In genomic region chr19:18279516-18280246, GRCh38 we compare ENCODE assay signal across 8 cellular contexts. TPM values are rescaled to one million over a fixed set of nuclear protein-coding genes. Genes with fewer than 3 reads are reported as not detected.
DNase-seq lines count a peak whose midpoint lies in the region; ATAC-seq, FAIRE-seq and TF ChIP-seq lines count a peak whose summit lies in the region.

No MANE protein-coding gene starts in this region.

- peaks cover 29% of the 10 kb centered on the region for H3K36me3 Mint-ChIP-seq in CD8-positive, alpha-beta T cell
- H3K36me3 Mint-ChIP-seq in astrocyte (ENCODE audit: low read depth, unreplicated experiment), result peaks cover 9% of the 10 kb centered on the region

- H3K9ac ChIP-seq in astrocyte (ENCODE audit: low read length), result peak overlapping the region; percentile 99

- peak overlapping the region; percentile 97 for H3K4me3 Mint-ChIP-seq in CD8-positive, alpha-beta T cell
- H3K4me3 Mint-ChIP-seq in astrocyte (ENCODE audit: unreplicated experiment), result peak overlapping the region; percentile 94

- TF ChIP-seq CTCF in CD8-positive, alpha-beta T cell (IDR thresholded peaks at IDR 0.05), result peak; percentile 86
- TF ChIP-seq CTCF in astrocyte (IDR thresholded peaks at IDR 0.05; ENCODE audit: insufficient read depth, low read depth, low read length) (peak; percentile 68), vagina (IDR thresholded peaks at IDR 0.05) (peak; percentile 79 to 97 (median 86))

- intact Hi-C loops in CD8-positive, alpha-beta T cell (cut with DNase I, micrococcal nuclease), result loop anchor here (1.0 to 5.0 kb wide), 6 partner anchors 44 to 308 kb away; partner anchors contain the start of genes LSM4 (in 2 of the 2), RAB3A (in 1 of the 2) and REX1BD (in 1 of the 2)
- intact Hi-C loops in vagina (cut with DNase I), result loop anchor here (1.0 to 2.0 kb wide), 3 partner anchors 25 to 137 kb away; partner anchors contain the start of gene LSM4

- H3K27ac Mint-ChIP-seq in CD8-positive, alpha-beta T cell, result peak overlapping the region; percentile 98
- peak overlapping the region; percentile 99 for H3K27ac Mint-ChIP-seq in astrocyte (ENCODE audit: unreplicated experiment)

- peaks cover 46% of the 10 kb centered on the region for H3K4me1 Mint-ChIP-seq in CD8-positive, alpha-beta T cell (ENCODE audit: low read depth)
- peaks cover 16% of the 10 kb centered on the region for H3K4me1 Mint-ChIP-seq in astrocyte (ENCODE audit: low read depth, unreplicated experiment)

- H3K4me1 ChIP-seq in CD8-positive, alpha-beta T cell (ENCODE audit: insufficient read depth, low read length), result peaks cover 35% of the 10 kb centered on the region
- peaks cover 39% of the 10 kb centered on the region for H3K4me1 ChIP-seq in astrocyte (ENCODE audit: insufficient read depth, low read length)
- H3K4me1 ChIP-seq in vagina, result peaks cover 48% of the 10 kb centered on the region

- H3K9me3 ChIP-seq in CD8-positive, alpha-beta T cell (ENCODE audit: low read length), result no peaks in the 10 kb centered on the region
- H3K9me3 ChIP-seq in astrocyte (ENCODE audit: insufficient read depth, low read depth, low read length) (no peaks in the 10 kb centered on the region), vagina (no peaks in the 10 kb centered on the region)

- H4K20me1 ChIP-seq in astrocyte (ENCODE audit: insufficient read depth, low read length), result peaks cover 53% of the 10 kb centered on the region

- DNase-seq in CD8-positive, alpha-beta T cell, result peak; percentile 85 to 94 (median 90)
- DNase-seq in H7 (peak; percentile 99), NCI-H1930 (lab: John Stamatoyannopoulos, UW) (peak; percentile 85 to 87), T-helper 22 cell (ENCODE audit: low read depth) (peak; percentile 80), astrocyte (ENCODE audit: low read depth) (peak; percentile 81), hepatic stellate cell (ENCODE audit: low spot score) (peak; percentile 92), putamen (ENCODE audit: low spot score) (peak; percentile 98), vagina (ENCODE audit: extremely low spot score in 2 of 2) (peak in 1 of 2 donors; percentile 96)

- TF ChIP-seq POLR2A in vagina (IDR thresholded peaks at IDR 0.05), result peak; percentile 87 to 97

- no peaks in the 10 kb centered on the region for H3K9me3 Mint-ChIP-seq in CD8-positive, alpha-beta T cell
- H3K9me3 Mint-ChIP-seq in astrocyte (ENCODE audit: unreplicated experiment), result no peaks in the 10 kb centered on the region

- ATAC-seq in CD8-positive, alpha-beta T cell, result peak; percentile 44

- CTCF ChIA-PET in CD8-positive, alpha-beta T cell (lab: Charles Lee), result interaction anchor here (0.6 to 11.0 kb wide), 51 partner anchors 7 to 800 kb away, joined by 3 to 318 read pairs (median 4); partner anchors contain the start of genes LSM4, MPV17L2, PGPEP1 and RAB3A

- peak overlapping the region; percentile 83 for H3K4me2 ChIP-seq in astrocyte (ENCODE audit: low read length)

- H3K27me3 ChIP-seq in CD8-positive, alpha-beta T cell (ENCODE audit: insufficient read depth, low read length), result no peaks in the 10 kb centered on the region
- H3K27me3 ChIP-seq in H7 (ENCODE audit: control insufficient read depth, insufficient read depth, low read length) (no peaks in the 10 kb centered on the region), astrocyte (ENCODE audit: insufficient read depth, low read length) (no peaks in the 10 kb centered on the region), vagina (no peaks in the 10 kb centered on the region)

- no peak overlapping the region for H2AFZ ChIP-seq in astrocyte (ENCODE audit: low read depth, low read length)

- H3K27ac ChIP-seq in CD8-positive, alpha-beta T cell (ENCODE audit: low read depth, low read length), result peak overlapping the region; percentile 99
- H3K27ac ChIP-seq in astrocyte (ENCODE audit: low read depth, low read length) (peak overlapping the region; percentile 95), vagina (peak overlapping the region; percentile 100)

- peaks cover 53% of the 10 kb centered on the region for H3K79me2 ChIP-seq in astrocyte (ENCODE audit: insufficient read depth, low read length)

- no peaks in the 10 kb centered on the region for H3K27me3 Mint-ChIP-seq in CD8-positive, alpha-beta T cell (ENCODE audit: low read depth)
- H3K27me3 Mint-ChIP-seq in astrocyte (ENCODE audit: low read depth, unreplicated experiment), result no peaks in the 10 kb centered on the region

- POLR2A ChIA-PET in CD8-positive, alpha-beta T cell (lab: Charles Lee), result interaction anchor here (0.6 to 6.5 kb wide), 27 partner anchors 11 to 1950 kb away, joined by 3 to 267 read pairs (median 10); partner anchors contain the start of genes LSM4, MPV17L2, RAB3A and REX1BD

- no peak for FAIRE-seq in astrocyte (lab: Jason Lieb, UNC)

- peak overlapping the region; percentile 98 for H3K4me3 ChIP-seq in CD8-positive, alpha-beta T cell (ENCODE audit: low read depth, low read length)
- H3K4me3 ChIP-seq in H7 (ENCODE audit: insufficient read depth, low read depth, low read length), result peak overlapping the region; percentile 100
- H3K4me3 ChIP-seq in astrocyte (ENCODE audit: insufficient read depth, low read depth, low read length), result peak overlapping the region; percentile 98
- H3K4me3 ChIP-seq in vagina, result peak overlapping the region; percentile 83 to 100

- H3K36me3 ChIP-seq in CD8-positive, alpha-beta T cell (ENCODE audit: insufficient read depth, low read length), result peaks cover 17% of the 10 kb centered on the region
- H3K36me3 ChIP-seq in H7 (replicated peaks; ENCODE audit: control insufficient read depth, insufficient read depth, low read length) (peaks cover 7% of the 10 kb centered on the region), astrocyte (ENCODE audit: insufficient read depth, low read length) (peaks cover 4% of the 10 kb centered on the region), vagina (no peaks in the 10 kb centered on the region)

RNA-seq across cellular contexts. Expression of gene JUND, which starts 1.7 kb away (rescaled TPM):
- total RNA-seq in CD8-positive, alpha-beta T cell, result 1,000 to 10,000 TPM; 1,995 to 2,125 TPM
- total RNA-seq in H7 (2014; rRNA removed; shearing (Covaris generic)), result 173 and 181 TPM in 2 replicates
- total RNA-seq in astrocyte, result 151 and 161 TPM in 2 replicates
- total RNA-seq in vagina, result 531 TPM

RNA-seq across cellular contexts. Expression of gene IQCN, which starts 5.4 kb away (rescaled TPM):
- 10 to 100 TPM in 1 of 2 experiments, 1 to 10 TPM in 1; 7.6 to 10.4 TPM for total RNA-seq in CD8-positive, alpha-beta T cell
- 0.55 and 0.76 TPM in 2 replicates for total RNA-seq in H7 (2014; rRNA removed; shearing (Covaris generic))
- total RNA-seq in astrocyte, result 1.3 and 1.7 TPM in 2 replicates
- 4.4 TPM for total RNA-seq in vagina

RNA-seq across cellular contexts. Expression of gene LSM4, which starts 43.2 kb away (rescaled TPM):
- total RNA-seq in CD8-positive, alpha-beta T cell, result 10 to 100 TPM; 41.1 to 43.9 TPM
- 787 and 838 TPM in 2 replicates for total RNA-seq in H7 (2014; rRNA removed; shearing (Covaris generic))
- total RNA-seq in astrocyte, result 102 and 127 TPM in 2 replicates
- total RNA-seq in vagina, result 54.3 TPM

RNA-seq across cellular contexts. Expression of gene PDE4C, which starts 53.4 kb away (rescaled TPM):
- total RNA-seq in CD8-positive, alpha-beta T cell, result under 1 TPM in 1 of 2 experiments, not detected in 1; 0.71 TPM
- total RNA-seq in H7 (2014; rRNA removed; shearing (Covaris generic)), result 0.52 and 1.4 TPM in 2 replicates
- total RNA-seq in astrocyte, result 0.64 and 0.70 TPM in 2 replicates
- 0.98 TPM for total RNA-seq in vagina
